Comparison of ENCODE assay signal across 12 cellular contexts in the genomic region with DNA sequence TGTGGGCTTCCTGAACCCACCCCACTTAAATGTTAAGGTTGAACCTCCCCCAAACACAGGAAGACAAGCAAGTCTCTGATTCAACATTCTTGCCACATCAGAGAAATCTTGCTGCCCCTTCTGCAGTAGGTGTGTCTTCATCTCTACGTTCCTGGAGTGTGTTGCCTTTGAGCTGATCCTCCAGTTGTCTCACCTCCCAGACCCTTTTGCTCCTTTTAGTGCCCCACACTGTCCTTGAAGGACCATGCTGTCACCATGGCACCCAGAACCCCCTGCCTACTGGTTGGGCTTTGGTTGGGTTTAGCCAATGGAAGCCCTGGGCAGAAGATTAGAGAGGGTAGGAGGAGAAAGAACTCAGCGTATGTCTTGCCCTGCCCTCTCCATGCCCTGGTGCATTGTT. TPM values are rescaled to one million over a fixed set of nuclear protein-coding genes. Genes with fewer than 3 reads are reported as not detected.
DNase-seq lines count a peak whose midpoint lies in the region; ATAC-seq and TF ChIP-seq lines count a peak whose summit lies in the region.
"Had no signal": no experiment of that assay in that cellular context is flagged by ENCODE, and none has a peak within 500 bp of the region (broad histone marks: within the 10 kb centered on the region; RNA-seq: fewer than 3 reads in every experiment).

No MANE protein-coding gene starts in this region.

- H3K4me1 ChIP-seq in psoas muscle: peaks cover 43% of the 10 kb centered on the region
- H3K4me1 ChIP-seq: prostate gland had no signal

- peaks cover 0 to 5% of the 10 kb centered on the region in 2 donors for H3K36me3 ChIP-seq in psoas muscle (ENCODE audit: insufficient read depth in 1 of 2, low read depth in 1 of 2)
- H3K36me3 ChIP-seq: prostate gland had no signal

- WGBS in psoas muscle, 3 donors: 63 to 77% (median 69%) methylated on average over 2 of the region's 2 CpGs

- TF ChIP-seq CTCF in psoas muscle (IDR thresholded peaks at IDR 0.05): no peak

- ATAC-seq in activated CD4-positive, CD25-positive, alpha-beta regulatory T cell treated with anti-CD3 and anti-CD28 coated beads, Interleukin-2, amount 50 U/mL, for 24 hours: peak; percentile 78 to 84
- peak; percentile 95 for ATAC-seq in activated naive CD8-positive, alpha-beta T cell treated with anti-CD3 and anti-CD28 coated beads, Interleukin-2, amount 50 U/mL, for 24 hours
- peak in 3 of 4 donors; percentile 11 to 31 (median 15) for ATAC-seq in psoas muscle
- ATAC-seq: left lobe of liver had no signal

- no peaks in the 10 kb centered on the region for H3K9me3 Mint-ChIP-seq in IgD-negative memory B cell
- no peaks in the 10 kb centered on the region for H3K9me3 Mint-ChIP-seq in activated naive CD8-positive, alpha-beta T cell treated with anti-CD3 and anti-CD28 coated beads, Interleukin-2, amount 50 U/mL, for 24 hours
- H3K9me3 Mint-ChIP-seq: brain had no signal

- DNase-seq in activated naive CD8-positive, alpha-beta T cell treated with anti-CD3 and anti-CD28 coated beads, Interleukin-2, amount 50 U/mL, for 24 hours: peak; percentile 21
- DNase-seq in psoas muscle: no peak
- no peak for DNase-seq in NCI-H1694 treated with DMSO at 0.1 percent for 48 hours (lab: John Stamatoyannopoulos, UW)
- DNase-seq in NOMO-1 treated with DMSO at 0.1 percent for 48 hours (lab: John Stamatoyannopoulos, UW; ENCODE audit: unreplicated experiment): no peak
- DNase-seq in cerebellar cortex (ENCODE audit: low spot score): no peak
- DNase-seq in NCI-H526 (lab: John Stamatoyannopoulos, UW): no peak
- DNase-seq: MM.1S had no signal

- peaks cover 35 to 46% (median 43%) of the 10 kb centered on the region in 3 donors for H3K4me1 Mint-ChIP-seq in IgD-negative memory B cell
- H3K4me1 Mint-ChIP-seq in activated naive CD8-positive, alpha-beta T cell treated with anti-CD3 and anti-CD28 coated beads, Interleukin-2, amount 50 U/mL, for 24 hours: peaks cover 73% of the 10 kb centered on the region

- H3K4me3 ChIP-seq in psoas muscle: no peak overlapping the region
- H3K4me3 ChIP-seq: prostate gland had no signal

- intact Hi-C loops in psoas muscle (cut with DNase I): loop anchor here in 1 of 2 donors (5.0 kb wide), 1 partner anchor 34 kb away; no protein-coding TSS in a partner anchor

- no peaks in the 10 kb centered on the region for H3K27me3 ChIP-seq in psoas muscle (ENCODE audit: insufficient read depth in 3 of 3, low read length in 2 of 3)

- H3K27ac ChIP-seq in psoas muscle: peak overlapping the region; percentile 54
- H3K27ac ChIP-seq: prostate gland had no signal

- H3K36me3 Mint-ChIP-seq in IgD-negative memory B cell: peaks cover 3% of the 10 kb centered on the region
- H3K36me3 Mint-ChIP-seq in activated naive CD8-positive, alpha-beta T cell treated with anti-CD3 and anti-CD28 coated beads, Interleukin-2, amount 50 U/mL, for 24 hours (ENCODE audit: low read depth): peaks cover 44% of the 10 kb centered on the region

- peak overlapping the region in 2 of 3 donors; percentile 37 to 73 for H3K27ac Mint-ChIP-seq in IgD-negative memory B cell
- peak overlapping the region; percentile 84 for H3K27ac Mint-ChIP-seq in activated naive CD8-positive, alpha-beta T cell treated with anti-CD3 and anti-CD28 coated beads, Interleukin-2, amount 50 U/mL, for 24 hours

- peak overlapping the region in 3 of 4 donors; percentile 27 to 57 (median 52) for H3K4me3 Mint-ChIP-seq in IgD-negative memory B cell
- H3K4me3 Mint-ChIP-seq in activated naive CD8-positive, alpha-beta T cell treated with anti-CD3 and anti-CD28 coated beads, Interleukin-2, amount 50 U/mL, for 24 hours: peak overlapping the region; percentile 57
- H3K4me3 Mint-ChIP-seq: brain had no signal

- no peaks in the 10 kb centered on the region for H3K27me3 Mint-ChIP-seq in IgD-negative memory B cell
- no peaks in the 10 kb centered on the region for H3K27me3 Mint-ChIP-seq in activated naive CD8-positive, alpha-beta T cell treated with anti-CD3 and anti-CD28 coated beads, Interleukin-2, amount 50 U/mL, for 24 hours
- H3K27me3 Mint-ChIP-seq: brain had no signal

- no peaks in the 10 kb centered on the region for H3K9me3 ChIP-seq in psoas muscle
- H3K9me3 ChIP-seq: prostate gland had no signal

RNA-seq across cellular contexts. Expression of gene CAB39, which starts 10.7 kb away (rescaled TPM):
- polyA plus RNA-seq in IgD-negative memory B cell (46.8 TPM), psoas muscle (100 to 1,000 TPM in 1 of 3 donors, 10 to 100 TPM in 2; 36.0 to 166 (median 55.3) TPM)
- 100 to 1,000 TPM; 107 to 139 (median 128) TPM for total RNA-seq in psoas muscle

Comparison
In these comparisons a context has a peak if more than half of its experiments do, and no peak if none do; other contexts are left out.
1. ATAC-seq: peak in every context shown above with its lines; median percentile 95 in activated naive CD8-positive, alpha-beta T cell treated with anti-CD3 and anti-CD28 coated beads, Interleukin-2, amount 50 U/mL, for 24 hours; 81 in activated CD4-positive, CD25-positive, alpha-beta regulatory T cell treated with anti-CD3 and anti-CD28 coated beads, Interleukin-2, amount 50 U/mL, for 24 hours; 15 in psoas muscle.